Comparison of ENCODE assay signal across 19 cellular contexts in the genomic region with DNA sequence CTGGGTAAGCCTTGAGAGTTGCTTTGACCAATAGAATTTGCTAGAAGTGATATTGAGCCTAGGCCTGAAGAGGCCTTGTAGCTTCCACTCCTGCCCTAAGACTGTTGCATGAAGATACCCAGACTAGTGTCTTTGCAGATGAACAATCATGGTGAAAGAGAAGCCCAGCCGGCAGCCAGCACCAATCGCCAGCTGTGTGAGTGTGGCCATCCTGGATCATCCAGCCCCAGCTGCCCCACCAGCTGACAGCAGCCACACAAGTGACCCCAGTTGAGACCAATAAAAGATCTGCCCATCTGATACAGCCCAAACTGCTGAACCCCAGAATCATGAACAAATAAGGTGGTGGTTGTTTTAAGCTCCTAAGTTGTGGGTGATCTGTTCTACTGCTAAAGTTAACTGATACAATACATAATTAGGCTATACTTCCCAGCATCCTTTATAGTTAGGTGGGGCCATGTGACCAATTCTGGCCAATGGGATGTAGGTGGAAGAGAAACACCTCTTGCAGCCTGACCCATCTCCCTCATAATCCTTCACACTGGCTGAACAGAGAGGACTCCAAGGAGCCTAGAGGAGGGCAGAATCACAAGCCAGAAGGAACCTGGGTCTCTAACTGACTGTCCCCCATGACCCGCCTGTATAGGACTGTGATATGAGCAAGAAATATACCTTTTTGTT. TPM values are rescaled to one million over a fixed set of nuclear protein-coding genes. Genes with fewer than 3 reads are reported as not detected.
DNase-seq lines count a peak whose midpoint lies in the region; ATAC-seq and TF ChIP-seq lines count a peak whose summit lies in the region.
"Had no signal": no experiment of that assay in that cellular context is flagged by ENCODE, and none has a peak within 500 bp of the region (broad histone marks: within the 10 kb centered on the region; RNA-seq: fewer than 3 reads in every experiment).

No MANE protein-coding gene starts in this region.

- no peaks in the 10 kb centered on the region for H3K79me2 ChIP-seq in SK-N-SH (ENCODE audit: insufficient read depth)

- 97% methylated on average over 3 of the region's 3 CpGs for WGBS in SK-N-SH (ENCODE audit: low lambda C conversion rate)

- H3K27ac ChIP-seq in SK-N-SH (ENCODE audit: low read depth in 2 of 2, low read length in 1 of 2) (no peak overlapping the region), cingulate gyrus (ENCODE audit: low read depth, low read length) (peak overlapping the region; percentile 47), temporal lobe (ENCODE audit: low read depth, low read length) (peak overlapping the region; percentile 11)
- H3K27ac ChIP-seq: 22Rv1, GM23248, HL-60, SJCRH30 had no signal

- POLR2A ChIA-PET in SK-N-SH (lab: Yijun Ruan, JAX), result interaction anchor here (0.6 kb wide), 1 partner anchor 15 kb away, joined by 4 read pairs; no protein-coding TSS in a partner anchor

- H3F3A ChIP-seq in SK-N-SH (replicated peaks; ENCODE audit: insufficient read depth), result no peaks in the 10 kb centered on the region

- no peak for ATAC-seq in SK-N-SH treated with all-trans-retinoic acid at 6 μM for 48 hours
- ATAC-seq: CD8-positive, alpha-beta T cell; HCT116 had no signal

- TF ChIP-seq EP300 in SK-N-SH (IDR thresholded peaks at IDR 0.05; ENCODE audit: borderline replicate concordance in 1 of 2, low read depth in 1 of 2, low read length in 1 of 2), result no peak

- H4K20me1 ChIP-seq in SK-N-SH (ENCODE audit: insufficient read depth), result no peaks in the 10 kb centered on the region

- no peak for TF ChIP-seq CTCF in SK-N-SH (IDR thresholded peaks at IDR 0.05)

- peaks cover 0 to 3% of the 10 kb centered on the region in 2 experiments for H3K36me3 ChIP-seq in SK-N-SH (replicated peaks in 1 of 2; ENCODE audit: control insufficient read depth in 1 of 2, insufficient read depth in 2 of 2, low read length in 1 of 2)
- H3K36me3 ChIP-seq: SJCRH30 had no signal

- H3K4me2 ChIP-seq in SK-N-SH, result no peak overlapping the region

- DNase-seq in SK-N-SH, result no peak
- no peak for DNase-seq in SHP77 treated with DMSO at 0.1 percent for 48 hours (lab: John Stamatoyannopoulos, UW)
- DNase-seq in activated CD8-positive, alpha-beta memory T cell treated with anti-CD3 and anti-CD28 coated beads, Interleukin-2, amount 50 U/mL, for 48 hours, result no peak
- DNase-seq: CD8-positive, alpha-beta T cell; GM23248; KBM-7; NCI-H1436 treated with DMSO at 0.1 percent for 48 hours; NCI-H2029 treated with DMSO at 0.1 percent for 48 hours; NCI-H2171 treated with DMSO at 0.1 percent for 48 hours; NCI-H446 treated with DMSO at 0.1 percent for 48 hours; NCI-H748 treated with DMSO at 0.1 percent for 48 hours; OCI-M1 had no signal

- TF ChIP-seq RAD21 in SK-N-SH (IDR thresholded peaks at IDR 0.05; ENCODE audit: low read length), result no peak

- no peak overlapping the region for H2AFZ ChIP-seq in SK-N-SH (ENCODE audit: low read depth)
- H2AFZ ChIP-seq: GM23248 had no signal

- H3K27me3 ChIP-seq in SK-N-SH (ENCODE audit: insufficient read depth), result no peaks in the 10 kb centered on the region
- H3K27me3 ChIP-seq: SJCRH30 had no signal

- H3K4me3 ChIP-seq in SK-N-SH (ENCODE audit: low read depth in 2 of 2, low read length in 1 of 2), result no peak overlapping the region
- H3K4me3 ChIP-seq: GM23248, SJCRH30 had no signal

- no peak overlapping the region for H3K9ac ChIP-seq in SK-N-SH
- H3K9ac ChIP-seq: GM23248 had no signal

- CTCF ChIA-PET in SK-N-SH (lab: Yijun Ruan, JAX), result interaction anchor here (1.2 kb wide), 1 partner anchor 74 kb away, joined by 4 read pairs; no protein-coding TSS in a partner anchor

- no peaks in the 10 kb centered on the region for H3K9me2 ChIP-seq in SK-N-SH

- no peaks in the 10 kb centered on the region for H3K4me1 ChIP-seq in SK-N-SH (ENCODE audit: control insufficient read depth in 1 of 2, insufficient read depth in 2 of 2, low read depth in 1 of 2, low read length in 1 of 2)
- H3K4me1 ChIP-seq: SJCRH30 had no signal

- H3K9me3 ChIP-seq in SK-N-SH, result no peaks in the 10 kb centered on the region
- H3K9me3 ChIP-seq: SJCRH30 had no signal

TF ChIP-seq in SK-N-SH, 30 proteins besides CTCF, POLR2A, EP300 and RAD21:
- TF ChIP-seq FOXM1 (IDR thresholded peaks at IDR 0.05; ENCODE audit: low read depth) (no peak), SIN3A (IDR thresholded peaks at IDR 0.05; ENCODE audit: borderline replicate concordance, low read depth, low read length) (no peak)
- TF ChIP-seq, protein P1, sequence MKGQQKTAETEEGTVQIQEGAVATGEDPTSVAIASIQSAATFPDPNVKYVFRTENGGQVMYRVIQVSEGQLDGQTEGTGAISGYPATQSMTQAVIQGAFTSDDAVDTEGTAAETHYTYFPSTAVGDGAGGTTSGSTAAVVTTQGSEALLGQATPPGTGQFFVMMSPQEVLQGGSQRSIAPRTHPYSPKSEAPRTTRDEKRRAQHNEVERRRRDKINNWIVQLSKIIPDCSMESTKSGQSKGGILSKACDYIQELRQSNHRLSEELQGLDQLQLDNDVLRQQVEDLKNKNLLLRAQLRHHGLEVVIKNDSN (IDR thresholded peaks at IDR 0.05; ENCODE audit: borderline replicate concordance, low read depth), result peak; percentile 59; the same call in 1 of the 2 replicates
TF ChIP-seq in SK-N-SH: peak in this region for 1.

TF ChIP-seq in SK-N-SH treated with all-trans-retinoic acid at 6 μM for 48 hours, 23 proteins besides CTCF, POLR2A, EP300 and RAD21:
- TF ChIP-seq TOX (CRISPR knock-in tag; IDR thresholded peaks at IDR 0.05; ENCODE audit: borderline replicate concordance) (no peak), ZNF8 (CRISPR knock-in tag; IDR thresholded peaks at IDR 0.05) (no peak)
- TF ChIP-seq, protein P2, sequence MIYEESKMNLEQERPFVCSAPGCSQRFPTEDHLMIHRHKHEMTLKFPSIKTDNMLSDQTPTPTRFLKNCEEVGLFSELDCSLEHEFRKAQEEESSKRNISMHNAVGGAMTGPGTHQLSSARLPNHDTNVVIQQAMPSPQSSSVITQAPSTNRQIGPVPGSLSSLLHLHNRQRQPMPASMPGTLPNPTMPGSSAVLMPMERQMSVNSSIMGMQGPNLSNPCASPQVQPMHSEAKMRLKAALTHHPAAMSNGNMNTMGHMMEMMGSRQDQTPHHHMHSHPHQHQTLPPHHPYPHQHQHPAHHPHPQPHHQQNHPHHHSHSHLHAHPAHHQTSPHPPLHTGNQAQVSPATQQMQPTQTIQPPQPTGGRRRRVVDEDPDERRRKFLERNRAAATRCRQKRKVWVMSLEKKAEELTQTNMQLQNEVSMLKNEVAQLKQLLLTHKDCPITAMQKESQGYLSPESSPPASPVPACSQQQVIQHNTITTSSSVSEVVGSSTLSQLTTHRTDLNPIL (CRISPR knock-in tag; IDR thresholded peaks at IDR 0.05; ENCODE audit: low read depth), result no peak
TF ChIP-seq in SK-N-SH treated with all-trans-retinoic acid at 6 μM for 48 hours: peak in this region for 0.

RNA-seq across cellular contexts. Expression of a gene that starts 9.4 kb away (rescaled TPM):
- 60.9 and 79.5 TPM in 2 replicates for polyA plus RNA-seq in SK-N-SH (2012; rRNA removed)
- 56.7 and 67.9 TPM in 2 replicates for polyA plus RNA-seq in SK-N-SH (2012; cell fraction: cytosol; rRNA removed)
- polyA plus RNA-seq in SK-N-SH (2012; cell fraction: nucleus; rRNA removed), result 32.6 and 47.0 TPM in 2 replicates
- total RNA-seq in temporal lobe, result 106 TPM

RNA-seq across cellular contexts. Expression of a gene that starts 10.9 kb away (rescaled TPM):
- 21.4 and 28.9 TPM in 2 replicates for polyA plus RNA-seq in SK-N-SH (2012; rRNA removed)
- 13.2 and 18.6 TPM in 2 replicates for polyA plus RNA-seq in SK-N-SH (2012; cell fraction: cytosol; rRNA removed)
- 11.9 and 25.2 TPM in 2 replicates for polyA plus RNA-seq in SK-N-SH (2012; cell fraction: nucleus; rRNA removed)
- total RNA-seq in temporal lobe, result 105 TPM

RNA-seq across cellular contexts. Expression of a gene that starts 16.9 kb away (rescaled TPM):
- polyA plus RNA-seq in SK-N-SH (2012; rRNA removed), result 0.15 and 0.19 TPM in 2 replicates
- polyA plus RNA-seq in SK-N-SH (2012; cell fraction: cytosol; rRNA removed), result 0.06 and 0.08 TPM in 2 replicates
- 1.3 and 1.4 TPM in 2 replicates for polyA plus RNA-seq in SK-N-SH (2012; cell fraction: nucleus; rRNA removed)
- not detected for total RNA-seq in temporal lobe
- total RNA-seq: GM23248 had no signal
- polyA plus RNA-seq: GM23248 had no signal

RNA-seq across cellular contexts. Expression of a gene that starts 32.4 kb away (rescaled TPM):
- polyA plus RNA-seq in SK-N-SH (2012; rRNA removed), result 12.8 and 13.6 TPM in 2 replicates
- 7.0 and 9.4 TPM in 2 replicates for polyA plus RNA-seq in SK-N-SH (2012; cell fraction: cytosol; rRNA removed)
- 8.4 and 9.5 TPM in 2 replicates for polyA plus RNA-seq in SK-N-SH (2012; cell fraction: nucleus; rRNA removed)
- total RNA-seq in temporal lobe, result 5.2 TPM

RNA-seq across cellular contexts. Expression of a gene that starts 32.9 kb away (rescaled TPM):
- 8.4 and 10.8 TPM in 2 replicates for polyA plus RNA-seq in SK-N-SH (2012; rRNA removed)
- polyA plus RNA-seq in SK-N-SH (2012; cell fraction: cytosol; rRNA removed), result 9.4 and 10.2 TPM in 2 replicates
- 27.5 and 30.0 TPM in 2 replicates for polyA plus RNA-seq in SK-N-SH (2012; cell fraction: nucleus; rRNA removed)
- total RNA-seq in temporal lobe, result 92.0 TPM

Comparison
In these comparisons a context has a peak if more than half of its experiments do, and no peak if none do; other contexts are left out.
1. H3K27ac ChIP-seq: peak in cingulate gyrus (single experiment) and temporal lobe (single experiment); none in SK-N-SH (0 of 2).